ENCODE assay signal across 31 cellular contexts in genomic region chr3:182440101-182440500, GRCh38.
"Had no signal": no experiment of that assay in that cellular context is flagged by ENCODE, and none has a peak within 500 bp of the region (broad histone marks: within the 10 kb centered on the region; RNA-seq: fewer than 3 reads in every experiment).

No MANE protein-coding gene starts in this region.

- H3K36me3 ChIP-seq: ascending aorta, MG63, Peyer's patch had no signal

- H3K9me3 ChIP-seq: ascending aorta, MG63, Peyer's patch, SK-N-SH had no signal

- DNase-seq: activated CD4-positive, alpha-beta T cell treated with anti-CD3 and anti-CD28 coated beads for 36 hours; activated CD4-positive, alpha-beta T cell treated with anti-CD3 and anti-CD28 coated beads, Interleukin-2, amount 10 ng/mL, durations not matched to agents 7 days and 5 days; activated CD4-positive, alpha-beta T cell treated with anti-CD3 and anti-CD28 coated beads, Interleukin-2, amount 50 U/mL, for 48 hours; activated CD8-positive, alpha-beta T cell treated with anti-CD3 and anti-CD28 coated beads, Interleukin-2, amount 10 ng/mL, durations not matched to agents 7 days and 5 days; activated gamma-delta T cell; activated naive CD4-positive, alpha-beta T cell treated with Interleukin-2 at 50 U/mL for 16 hours; activated naive CD8-positive, alpha-beta T cell treated with anti-CD3 and anti-CD28 coated beads, Interleukin-2, amount 10 ng/mL, durations not matched to agents 7 days and 5 days; activated T-cell treated with anti-CD3 and anti-CD28 coated beads, Interleukin-2, amount 50 U/mL, for 24 hours; amygdala; caudate nucleus; cerebellar nuclear complex; Kasumi-1; KG1; MG63; NCI-H1048; NCI-H1105 treated with DMSO at 0.1 percent for 48 hours; NCI-H1436; NCI-H1694; NCI-H1930; NCI-H2081 treated with DMSO at 0.1 percent for 48 hours; NCI-H226; NCI-H446 treated with DMSO at 0.1 percent for 48 hours; NCI-H524; NCI-H69; Peyer's patch; Right ventricle myocardium superior; SK-N-SH had no signal

- H3K4me3 ChIP-seq: ascending aorta, MG63, Peyer's patch had no signal

- H3K27ac ChIP-seq: ascending aorta, Peyer's patch had no signal

- H3K4me1 ChIP-seq: ascending aorta, Peyer's patch had no signal

- FAIRE-seq: TTC549 had no signal

- H3K9ac ChIP-seq: SK-N-SH had no signal

- H3K27me3 ChIP-seq: ascending aorta, MG63, Peyer's patch had no signal

- ATAC-seq: activated CD4-positive, alpha-beta T cell treated with anti-CD3 and anti-CD28 coated beads for 36 hours; activated CD4-positive, CD25-positive, alpha-beta regulatory T cell treated with anti-CD3 and anti-CD28 coated beads, Interleukin-2, amount 50 U/mL, for 24 hours; activated CD8-positive, alpha-beta T cell treated with anti-CD3 and anti-CD28 coated beads, Interleukin-2, amount 10 ng/mL, durations not matched to agents 7 days and 5 days; WTC11 had no signal

- H3K4me2 ChIP-seq: SK-N-SH had no signal
